ENCODE assay signal across 8 cellular contexts in the genomic region with DNA sequence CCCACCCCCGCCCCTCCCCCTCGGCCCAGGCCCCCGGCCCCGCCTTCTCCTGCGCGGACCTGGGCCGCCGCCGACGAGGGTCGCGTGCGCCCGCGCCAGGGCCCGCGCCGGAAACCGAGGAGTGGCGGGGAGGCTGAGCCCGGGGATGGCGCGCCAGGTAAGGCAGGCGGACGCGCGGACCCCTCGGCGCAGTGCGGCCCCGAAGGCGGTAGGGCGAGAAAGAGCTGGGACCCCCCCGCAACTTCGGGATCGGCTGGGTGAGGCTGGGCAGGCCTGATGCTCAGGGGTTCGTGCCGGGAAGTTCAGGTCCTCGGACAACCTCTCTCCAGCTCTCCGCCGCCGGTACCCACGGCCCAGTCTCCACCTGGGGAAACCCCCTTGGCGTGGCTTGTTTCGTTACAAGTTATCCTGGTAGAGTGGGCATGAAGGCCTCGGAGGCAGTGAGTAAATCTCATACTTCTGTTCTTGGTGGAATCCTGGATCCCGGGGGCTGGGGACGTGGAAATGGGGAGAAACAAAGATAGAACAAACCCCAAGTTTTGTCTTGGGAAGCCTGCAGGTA. TPM values are rescaled to one million over a fixed set of nuclear protein-coding genes. Genes with fewer than 3 reads are reported as not detected.
A peak's percentile ranks its signal among the peaks of the same experiment; 100 is the strongest.
DNase-seq lines count a peak whose midpoint lies in the region; ATAC-seq and TF ChIP-seq lines count a peak whose summit lies in the region.

No MANE protein-coding gene starts in this region.

- H3K4me3 Mint-ChIP-seq in stimulated activated naive B cell treated with anti-CD40 and anti-IgM and Interleukin-4, amounts not matched to agents 10 μg/mL and 1 μg/mL and 100 μg/mL, for 72 hours: peak overlapping the region; percentile 88 to 90

- CTCF ChIA-PET in AG04449 (lab: Yijun Ruan, JAX): interaction anchor here (1.0 to 4.5 kb wide), 8 partner anchors 11 to 91 kb away, joined by 3 to 23 read pairs (median 4); no protein-coding TSS in a partner anchor

- H3K4me1 Mint-ChIP-seq in stimulated activated naive B cell treated with anti-CD40 and anti-IgM and Interleukin-4, amounts not matched to agents 10 μg/mL and 1 μg/mL and 100 μg/mL, for 72 hours: peaks cover 22 to 29% of the 10 kb centered on the region in 2 donors

- H3K9me3 ChIP-seq in KOPT-K1 (ENCODE audit: insufficient read depth, low read length, poor library complexity, severe bottlenecking) (peaks cover 33% of the 10 kb centered on the region), ascending aorta (peaks cover 9 to 13% of the 10 kb centered on the region in 2 donors), liver (ENCODE audit: control insufficient read depth in 4 of 4, low read length in 3 of 4) (peaks cover 0 to 11% (median 5%) of the 10 kb centered on the region in 4 donors)

- POLR2A ChIA-PET in AG04449 (lab: Yijun Ruan, JAX): interaction anchor here (1.1 kb wide), 1 partner anchor 14 kb away, joined by 4 read pairs; no protein-coding TSS in a partner anchor

- intact Hi-C loops in ascending aorta (cut with DNase I): loop anchor here (1.0 to 10.0 kb wide), 9 partner anchors 56 to 1370 kb away; partner anchors contain the start of genes AGAP3, ATP6V0E2, FASTK and TMUB1

- no peaks in the 10 kb centered on the region; the same call in 1 of the 2 replicates for H3K36me3 ChIP-seq in KOPT-K1 (ENCODE audit: insufficient read depth, low read length)
- no peaks in the 10 kb centered on the region for H3K36me3 ChIP-seq in ascending aorta
- H3K36me3 ChIP-seq in liver (ENCODE audit: control insufficient read depth in 4 of 4, insufficient read depth in 3 of 4, low read depth in 1 of 4, low read length in 3 of 4): no peaks in the 10 kb centered on the region

- no peaks in the 10 kb centered on the region for H3K27me3 ChIP-seq in ascending aorta
- H3K27me3 ChIP-seq in liver (ENCODE audit: control insufficient read depth in 4 of 4, insufficient read depth in 4 of 4, low read length in 3 of 4): no peaks in the 10 kb centered on the region

- 8% methylated on average over 48 of the region's 48 CpGs for WGBS in liver

- TF ChIP-seq CTCF in AG04449 (IDR thresholded peaks at IDR 0.05; ENCODE audit: insufficient read depth, low read length, missing control alignments): no peak
- no peak for TF ChIP-seq CTCF in ascending aorta (IDR thresholded peaks at IDR 0.05)
- no peak for TF ChIP-seq CTCF in liver (IDR thresholded peaks at IDR 0.05; ENCODE audit: low read depth, low read length, missing input control)

- peaks cover 7 to 10% of the 10 kb centered on the region in 2 donors for H3K9me3 Mint-ChIP-seq in stimulated activated naive B cell treated with anti-CD40 and anti-IgM and Interleukin-4, amounts not matched to agents 10 μg/mL and 1 μg/mL and 100 μg/mL, for 72 hours

- TF ChIP-seq RAD21 in liver (IDR thresholded peaks at IDR 0.05): no peak

- H3K4me3 ChIP-seq in AG04449 (ENCODE audit: low read depth, low read length): peak overlapping the region; percentile 75
- peak overlapping the region; percentile 69 to 86 for H3K4me3 ChIP-seq in ascending aorta
- H3K4me3 ChIP-seq in liver (ENCODE audit: low read depth in 1 of 3, low read length in 3 of 3): peak overlapping the region; percentile 44 to 90 (median 56)

- H3K36me3 Mint-ChIP-seq in stimulated activated naive B cell treated with anti-CD40 and anti-IgM and Interleukin-4, amounts not matched to agents 10 μg/mL and 1 μg/mL and 100 μg/mL, for 72 hours: peaks cover 8 to 10% of the 10 kb centered on the region in 2 donors

- peak; percentile 23 for ATAC-seq in GM21390 (IDR thresholded peaks at IDR 0.05; ENCODE audit: unreplicated experiment)
- peak; percentile 35 to 36 for ATAC-seq in stimulated activated naive B cell treated with anti-CD40 and anti-IgM and Interleukin-4, amounts not matched to agents 10 μg/mL and 1 μg/mL and 100 μg/mL, for 72 hours (replicated peaks)

- H3K9ac ChIP-seq in liver (ENCODE audit: low read depth in 1 of 2, low read length in 2 of 2): no peak overlapping the region

- peak overlapping the region; percentile 74 for H3K27ac Mint-ChIP-seq in stimulated activated naive B cell treated with anti-CD40 and anti-IgM and Interleukin-4, amounts not matched to agents 10 μg/mL and 1 μg/mL and 100 μg/mL, for 72 hours

- DNase-seq in AG04449 (ENCODE audit: low read depth, low spot score): no peak
- DNase-seq in ascending aorta (ENCODE audit: low spot score in 2 of 2): peak in 1 of 2 donors; percentile 74
- DNase-seq in stimulated activated naive B cell treated with anti-CD40 and anti-IgM and Interleukin-4, amounts not matched to agents 10 μg/mL and 1 μg/mL and 100 μg/mL, for 72 hours: peak; percentile 28
- no peak for DNase-seq in NK-92 treated with Interleukin-12 subunit alpha and Interleukin-12 subunit beta, amount 100 ng/mL, for 24 hours (lab: John Stamatoyannopoulos, UW)
- no peak for DNase-seq in NCI-H510A treated with DMSO at 0.1 percent for 48 hours (lab: John Stamatoyannopoulos, UW)

- H3K4me1 ChIP-seq in ascending aorta (peaks cover 3 to 20% of the 10 kb centered on the region in 2 donors), liver (ENCODE audit: control insufficient read depth in 4 of 4, insufficient read depth in 4 of 4, low read length in 3 of 4) (peaks cover 3 to 13% (median 8%) of the 10 kb centered on the region in 4 donors)

- peaks cover 5 to 6% of the 10 kb centered on the region in 2 donors for H3K27me3 Mint-ChIP-seq in stimulated activated naive B cell treated with anti-CD40 and anti-IgM and Interleukin-4, amounts not matched to agents 10 μg/mL and 1 μg/mL and 100 μg/mL, for 72 hours

- H3K27ac ChIP-seq in KOPT-K1 (ENCODE audit: low read depth, low read length, poor library complexity, severe bottlenecking) (peak overlapping the region; percentile 56), ascending aorta (peak overlapping the region; percentile 62 to 83), liver (ENCODE audit: low read depth in 1 of 2, low read length in 2 of 2) (peak overlapping the region in 1 of 2 donors; percentile 31)

TF ChIP-seq in liver, 16 proteins besides CTCF, POLR2A, EP300 and RAD21:
- TF ChIP-seq, protein P1, sequence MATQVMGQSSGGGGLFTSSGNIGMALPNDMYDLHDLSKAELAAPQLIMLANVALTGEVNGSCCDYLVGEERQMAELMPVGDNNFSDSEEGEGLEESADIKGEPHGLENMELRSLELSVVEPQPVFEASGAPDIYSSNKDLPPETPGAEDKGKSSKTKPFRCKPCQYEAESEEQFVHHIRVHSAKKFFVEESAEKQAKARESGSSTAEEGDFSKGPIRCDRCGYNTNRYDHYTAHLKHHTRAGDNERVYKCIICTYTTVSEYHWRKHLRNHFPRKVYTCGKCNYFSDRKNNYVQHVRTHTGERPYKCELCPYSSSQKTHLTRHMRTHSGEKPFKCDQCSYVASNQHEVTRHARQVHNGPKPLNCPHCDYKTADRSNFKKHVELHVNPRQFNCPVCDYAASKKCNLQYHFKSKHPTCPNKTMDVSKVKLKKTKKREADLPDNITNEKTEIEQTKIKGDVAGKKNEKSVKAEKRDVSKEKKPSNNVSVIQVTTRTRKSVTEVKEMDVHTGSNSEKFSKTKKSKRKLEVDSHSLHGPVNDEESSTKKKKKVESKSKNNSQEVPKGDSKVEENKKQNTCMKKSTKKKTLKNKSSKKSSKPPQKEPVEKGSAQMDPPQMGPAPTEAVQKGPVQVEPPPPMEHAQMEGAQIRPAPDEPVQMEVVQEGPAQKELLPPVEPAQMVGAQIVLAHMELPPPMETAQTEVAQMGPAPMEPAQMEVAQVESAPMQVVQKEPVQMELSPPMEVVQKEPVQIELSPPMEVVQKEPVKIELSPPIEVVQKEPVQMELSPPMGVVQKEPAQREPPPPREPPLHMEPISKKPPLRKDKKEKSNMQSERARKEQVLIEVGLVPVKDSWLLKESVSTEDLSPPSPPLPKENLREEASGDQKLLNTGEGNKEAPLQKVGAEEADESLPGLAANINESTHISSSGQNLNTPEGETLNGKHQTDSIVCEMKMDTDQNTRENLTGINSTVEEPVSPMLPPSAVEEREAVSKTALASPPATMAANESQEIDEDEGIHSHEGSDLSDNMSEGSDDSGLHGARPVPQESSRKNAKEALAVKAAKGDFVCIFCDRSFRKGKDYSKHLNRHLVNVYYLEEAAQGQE (IDR thresholded peaks at IDR 0.05): no peak
- TF ChIP-seq EGR1 (IDR thresholded peaks at IDR 0.05; ENCODE audit: low read depth in 2 of 2): no peak
- no peak for TF ChIP-seq FOXA2 (IDR thresholded peaks at IDR 0.05)
- no peak for TF ChIP-seq HNF4A (conservative IDR thresholded peaks at IDR 0.05)
- no peak for TF ChIP-seq NR2F2 (IDR thresholded peaks at IDR 0.05)
- TF ChIP-seq YY1 (IDR thresholded peaks at IDR 0.05): no peak

RNA-seq across cellular contexts. Expression of gene ZNF467, which starts 58.4 kb away (rescaled TPM):
- total RNA-seq in ascending aorta (42.3 TPM), liver (1 to 10 TPM; 2.8 to 3.8 TPM)
- polyA plus RNA-seq in liver: 1 to 10 TPM; 3.6 to 4.0 TPM
